14 cellular contexts compared by ENCODE assay signal in the genomic region with DNA sequence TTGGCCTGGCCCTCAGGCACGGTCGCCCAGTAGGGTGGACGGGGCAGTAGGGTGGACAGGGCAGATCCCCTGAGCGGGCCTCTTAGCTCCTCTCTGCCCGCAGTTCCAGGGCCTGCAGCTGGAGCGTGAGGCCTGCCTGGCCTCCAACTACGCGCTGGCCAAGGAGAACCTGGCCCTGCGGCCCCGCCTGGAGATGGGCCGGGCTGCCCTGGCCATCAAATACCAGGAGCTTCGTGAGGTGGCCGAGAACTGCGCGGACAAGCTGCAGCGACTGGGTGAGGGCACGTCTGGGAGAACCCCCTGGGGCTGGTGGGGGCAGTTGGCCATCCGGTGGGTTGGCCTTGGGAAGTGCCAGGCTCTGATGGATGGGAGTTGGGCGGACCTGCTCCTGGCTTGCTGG. TPM values are rescaled to one million over a fixed set of nuclear protein-coding genes. Genes with fewer than 3 reads are reported as not detected.
DNase-seq lines count a peak whose midpoint lies in the region; TF ChIP-seq lines count a peak whose summit lies in the region.
"Had no signal": no experiment of that assay in that cellular context is flagged by ENCODE, and none has a peak within 500 bp of the region (broad histone marks: within the 10 kb centered on the region; RNA-seq: fewer than 3 reads in every experiment).

No MANE protein-coding gene starts in this region.

- peaks cover 13% of the 10 kb centered on the region for H3K4me1 Mint-ChIP-seq in activated CD4-positive, alpha-beta T cell treated with anti-CD3 and anti-CD28 coated beads, Interleukin-2, amount 10 ng/mL, durations not matched to agents 24 days and 14 days

- H3K79me2 ChIP-seq in hepatocyte, result peaks cover 8% of the 10 kb centered on the region

- no peak for DNase-seq in activated CD4-positive, alpha-beta T cell treated with anti-CD3 and anti-CD28 coated beads, Interleukin-2, amount 10 ng/mL, durations not matched to agents 24 days and 14 days
- DNase-seq in activated CD4-positive, alpha-beta T cell treated with anti-CD3 and anti-CD28 coated beads, Interleukin-2, amount 50 U/mL, for 48 hours, result no peak
- no peak for DNase-seq in hepatocyte (ENCODE audit: low spot score)
- no peak for DNase-seq in medulla oblongata (ENCODE audit: extremely low spot score)
- DNase-seq in DMS53 (lab: John Stamatoyannopoulos, UW), result no peak
- DNase-seq: 8988T; activated CD4-positive, alpha-beta memory T cell treated with anti-CD3 and anti-CD28 coated beads for 36 hours; cortex of kidney; GF-D8; NCI-H1048; stomach had no signal

- H3K4me3 Mint-ChIP-seq in activated CD4-positive, alpha-beta T cell treated with anti-CD3 and anti-CD28 coated beads, Interleukin-2, amount 10 ng/mL, durations not matched to agents 24 days and 14 days, result no peak overlapping the region

- 85% methylated on average over 19 of the region's 19 CpGs for WGBS in hepatocyte (ENCODE audit: low lambda C conversion rate, missing lambda C conversion rate)

- no peak for TF ChIP-seq CTCF in hepatocyte (IDR thresholded peaks at IDR 0.05; ENCODE audit: poor library complexity)

- H3K4me2 ChIP-seq in hepatocyte, result peak overlapping the region; percentile 93

- H3K27me3 ChIP-seq in hepatocyte (no peaks in the 10 kb centered on the region), stomach smooth muscle (ENCODE audit: control insufficient read depth in 1 of 2, insufficient read depth in 2 of 2, low read length in 2 of 2) (peaks cover 4 to 5% of the 10 kb centered on the region in 2 donors)

- intact Hi-C loops in activated CD4-positive, alpha-beta T cell treated with anti-CD3 and anti-CD28 coated beads, Interleukin-2, amount 10 ng/mL, durations not matched to agents 24 days and 14 days (cut with micrococcal nuclease), result loop anchor here (5.0 kb wide), 1 partner anchor 147 kb away; the partner anchor contains the start of gene BAZ1B

- peaks cover 8% of the 10 kb centered on the region for H3K4me1 ChIP-seq in hepatocyte (ENCODE audit: insufficient read depth)
- H3K4me1 ChIP-seq in stomach smooth muscle (ENCODE audit: control insufficient read depth, insufficient read depth, low read length), result peaks cover 11% of the 10 kb centered on the region

- H3K27ac ChIP-seq in hepatocyte (no peak overlapping the region), stomach smooth muscle (ENCODE audit: low read length) (no peak overlapping the region)
- H3K27ac ChIP-seq: neutrophil, SJCRH30 had no signal

- peak overlapping the region; percentile 49 for H3K27ac Mint-ChIP-seq in activated CD4-positive, alpha-beta T cell treated with anti-CD3 and anti-CD28 coated beads, Interleukin-2, amount 10 ng/mL, durations not matched to agents 24 days and 14 days
- H3K27ac Mint-ChIP-seq: activated CD4-positive, alpha-beta memory T cell treated with anti-CD3 and anti-CD28 coated beads for 36 hours had no signal

- H3K4me3 ChIP-seq in hepatocyte (no peak overlapping the region), stomach smooth muscle (ENCODE audit: low read length in 2 of 2) (no peak overlapping the region)
- H3K4me3 ChIP-seq: SJCRH30 had no signal

- no peaks in the 10 kb centered on the region for H3K9me3 ChIP-seq in hepatocyte (ENCODE audit: low read depth)
- H3K9me3 ChIP-seq in stomach smooth muscle (ENCODE audit: control insufficient read depth in 2 of 2, low read length in 2 of 2), result no peaks in the 10 kb centered on the region
- H3K9me3 ChIP-seq: neutrophil, SJCRH30, stomach had no signal

- H4K20me1 ChIP-seq in hepatocyte (ENCODE audit: insufficient read depth, poor library complexity, severe bottlenecking), result no peaks in the 10 kb centered on the region

- H3K36me3 Mint-ChIP-seq in activated CD4-positive, alpha-beta T cell treated with anti-CD3 and anti-CD28 coated beads, Interleukin-2, amount 10 ng/mL, durations not matched to agents 24 days and 14 days (ENCODE audit: low read depth), result no peaks in the 10 kb centered on the region
- H3K36me3 Mint-ChIP-seq: activated CD4-positive, alpha-beta memory T cell treated with anti-CD3 and anti-CD28 coated beads for 36 hours had no signal

- peak overlapping the region; percentile 5 to 51 for H3K9ac ChIP-seq in stomach smooth muscle (ENCODE audit: low read length in 2 of 2)

- H3K9me2 ChIP-seq in hepatocyte (replicated peaks; ENCODE audit: insufficient read depth), result no peaks in the 10 kb centered on the region

- no peak overlapping the region for H2AFZ ChIP-seq in hepatocyte

- H3K27me3 Mint-ChIP-seq in activated CD4-positive, alpha-beta T cell treated with anti-CD3 and anti-CD28 coated beads, Interleukin-2, amount 10 ng/mL, durations not matched to agents 24 days and 14 days, result peaks cover 37% of the 10 kb centered on the region

- no peaks in the 10 kb centered on the region for H3K9me3 Mint-ChIP-seq in activated CD4-positive, alpha-beta T cell treated with anti-CD3 and anti-CD28 coated beads, Interleukin-2, amount 10 ng/mL, durations not matched to agents 24 days and 14 days
- H3K9me3 Mint-ChIP-seq: activated CD4-positive, alpha-beta memory T cell treated with anti-CD3 and anti-CD28 coated beads for 36 hours had no signal

- H3K36me3 ChIP-seq in hepatocyte (replicated peaks; ENCODE audit: insufficient read depth, low read depth), result no peaks in the 10 kb centered on the region
- H3K36me3 ChIP-seq in stomach smooth muscle (ENCODE audit: control insufficient read depth in 2 of 2, insufficient read depth in 2 of 2, low read length in 2 of 2), result no peaks in the 10 kb centered on the region
- H3K36me3 ChIP-seq: neutrophil, SJCRH30, stomach had no signal

RNA-seq across cellular contexts. Expression of gene VPS37D, which starts 1.7 kb away (rescaled TPM):
- 0.40 and 0.47 TPM in 2 replicates for total RNA-seq in activated CD4-positive, alpha-beta T cell treated with anti-CD3 and anti-CD28 coated beads, Interleukin-2, amount 10 ng/mL, durations not matched to agents 24 days and 14 days
- total RNA-seq in hepatocyte, result 4.3 and 5.6 TPM in 2 replicates
- polyA plus RNA-seq in hepatocyte, result 7.5 and 9.5 TPM in 2 replicates

RNA-seq across cellular contexts. Expression of gene DNAJC30, which starts 13.9 kb away (rescaled TPM):
- 9.4 and 10.9 TPM in 2 replicates for total RNA-seq in activated CD4-positive, alpha-beta T cell treated with anti-CD3 and anti-CD28 coated beads, Interleukin-2, amount 10 ng/mL, durations not matched to agents 24 days and 14 days
- 3.0 and 4.7 TPM in 2 replicates for total RNA-seq in hepatocyte
- polyA plus RNA-seq in hepatocyte, result 13.9 and 15.3 TPM in 2 replicates

RNA-seq across cellular contexts. Expression of gene BUD23, which starts 14.1 kb away (rescaled TPM):
- total RNA-seq in activated CD4-positive, alpha-beta T cell treated with anti-CD3 and anti-CD28 coated beads, Interleukin-2, amount 10 ng/mL, durations not matched to agents 24 days and 14 days, result 133 TPM in 2 replicates
- 35.9 and 44.3 TPM in 2 replicates for total RNA-seq in hepatocyte
- polyA plus RNA-seq in hepatocyte, result 112 and 131 TPM in 2 replicates

RNA-seq across cellular contexts. Expression of gene MLXIPL, which starts 45.0 kb away (rescaled TPM):
- not detected in 2 replicates for total RNA-seq in activated CD4-positive, alpha-beta T cell treated with anti-CD3 and anti-CD28 coated beads, Interleukin-2, amount 10 ng/mL, durations not matched to agents 24 days and 14 days
- total RNA-seq in hepatocyte, result 20.9 and 21.7 TPM in 2 replicates
- polyA plus RNA-seq in hepatocyte, result 45.5 and 46.7 TPM in 2 replicates
- total RNA-seq: activated CD4-positive, alpha-beta memory T cell treated with anti-CD3 and anti-CD28 coated beads for 36 hours had no signal

RNA-seq across cellular contexts. Expression of gene STX1A, which starts 50.2 kb away (rescaled TPM):
- 19.0 and 19.4 TPM in 2 replicates for total RNA-seq in activated CD4-positive, alpha-beta T cell treated with anti-CD3 and anti-CD28 coated beads, Interleukin-2, amount 10 ng/mL, durations not matched to agents 24 days and 14 days
- total RNA-seq in hepatocyte, result 22.8 and 23.7 TPM in 2 replicates
- 27.1 and 39.2 TPM in 2 replicates for polyA plus RNA-seq in hepatocyte
